7 cellular contexts compared by ENCODE assay signal in the genomic region with DNA sequence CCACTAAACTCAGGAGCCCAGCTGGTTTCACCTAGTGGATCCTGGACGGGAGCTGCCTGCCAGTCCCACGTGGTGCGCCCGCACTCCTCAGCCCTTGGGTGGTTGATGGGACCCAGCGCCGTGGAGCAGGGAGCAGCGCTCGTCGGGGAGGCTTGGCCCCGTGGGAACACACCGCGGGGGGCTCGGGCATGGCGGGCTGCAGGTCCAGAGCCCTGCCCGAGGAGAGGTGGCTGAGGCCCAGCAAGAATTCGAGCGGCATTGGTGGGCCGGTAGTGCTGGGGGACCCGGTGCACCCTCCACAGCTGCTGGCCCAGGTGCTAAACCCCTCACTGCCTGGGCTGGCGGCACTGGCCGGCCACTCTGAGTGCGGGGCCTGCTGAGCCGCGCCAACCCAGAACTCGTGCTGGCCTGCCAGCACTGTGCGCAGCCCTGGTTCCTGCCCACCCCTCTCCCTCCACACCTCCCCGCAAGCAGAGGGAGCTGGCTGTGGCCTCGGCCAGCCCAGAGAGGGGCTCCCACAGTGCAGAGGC.
"Had no signal": no experiment of that assay in that cellular context is flagged by ENCODE, and none has a peak within 500 bp of the region (broad histone marks: within the 10 kb centered on the region; RNA-seq: fewer than 3 reads in every experiment).

No MANE protein-coding gene starts in this region.

- ATAC-seq: HepG2, K562 had no signal

- H3K9me3 Mint-ChIP-seq: IgD-negative memory B cell had no signal

- DNase-seq: IMR-90, KBM-7, KG1 had no signal

- H3K27ac ChIP-seq: HL-60 had no signal

- H3K4me3 Mint-ChIP-seq: IgD-negative memory B cell had no signal

- H3K36me3 Mint-ChIP-seq: IgD-negative memory B cell had no signal

- H3K4me3 ChIP-seq: K562 had no signal
